In the genomic region with DNA sequence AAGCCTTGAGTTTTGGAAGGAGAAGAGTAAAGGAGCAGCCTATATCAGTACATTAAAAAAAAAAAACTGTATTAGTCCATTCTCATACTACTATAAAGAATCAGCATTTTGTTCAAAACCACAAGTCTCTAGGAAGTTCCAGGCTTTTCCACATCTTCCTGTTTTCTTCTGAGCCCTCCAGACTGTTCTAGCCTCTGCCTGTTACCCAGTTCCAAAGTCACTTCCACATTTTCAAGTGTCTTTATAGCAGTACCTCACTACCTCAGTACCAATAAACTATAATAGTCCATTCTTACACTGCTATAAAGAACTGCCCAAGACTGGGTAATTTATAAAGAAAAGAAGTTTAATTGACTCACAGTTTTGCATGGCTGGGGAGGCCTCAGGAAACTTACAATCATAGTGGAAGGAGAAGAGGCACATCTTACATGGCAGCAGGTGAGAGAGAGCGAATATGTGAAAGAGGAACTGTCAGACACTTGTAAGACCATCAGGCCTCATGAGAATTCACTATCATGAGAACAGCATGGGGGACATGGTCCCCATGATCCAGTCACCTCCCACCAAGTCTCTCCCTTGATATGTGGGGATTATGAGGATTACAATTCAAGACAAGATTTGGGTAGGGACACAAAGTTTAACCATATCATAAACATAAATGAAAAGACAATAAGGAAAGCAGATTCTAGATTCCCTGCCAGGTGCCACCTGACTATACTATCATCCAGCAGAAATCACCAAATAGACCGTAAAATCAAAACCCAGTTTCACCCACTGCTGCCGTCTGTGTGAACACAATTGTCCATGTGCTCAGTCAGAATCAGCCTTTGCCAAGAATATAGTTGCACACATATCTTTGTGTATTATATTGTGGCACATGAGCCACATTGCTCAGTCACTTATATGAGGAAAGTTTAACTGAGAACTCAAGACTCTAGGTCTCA, we compare ENCODE assay signal across 1 cellular context.
TF ChIP-seq lines count a peak whose summit lies in the region.

No MANE protein-coding gene starts in this region.

TF ChIP-seq in neural cell, 6 proteins besides CTCF, POLR2A, EP300 and RAD21 (continued from another document):
- no peak for TF ChIP-seq MXI1 (conservative IDR thresholded peaks at IDR 0.05; ENCODE audit: poor library complexity, severe bottlenecking)
- no peak for TF ChIP-seq SMC3 (conservative IDR thresholded peaks at IDR 0.05; ENCODE audit: poor library complexity)
- no peak for TF ChIP-seq POLR2AphosphoS5 (IDR thresholded peaks at IDR 0.05)
